Comparison of ENCODE assay signal across 9 cellular contexts in the genomic region with DNA sequence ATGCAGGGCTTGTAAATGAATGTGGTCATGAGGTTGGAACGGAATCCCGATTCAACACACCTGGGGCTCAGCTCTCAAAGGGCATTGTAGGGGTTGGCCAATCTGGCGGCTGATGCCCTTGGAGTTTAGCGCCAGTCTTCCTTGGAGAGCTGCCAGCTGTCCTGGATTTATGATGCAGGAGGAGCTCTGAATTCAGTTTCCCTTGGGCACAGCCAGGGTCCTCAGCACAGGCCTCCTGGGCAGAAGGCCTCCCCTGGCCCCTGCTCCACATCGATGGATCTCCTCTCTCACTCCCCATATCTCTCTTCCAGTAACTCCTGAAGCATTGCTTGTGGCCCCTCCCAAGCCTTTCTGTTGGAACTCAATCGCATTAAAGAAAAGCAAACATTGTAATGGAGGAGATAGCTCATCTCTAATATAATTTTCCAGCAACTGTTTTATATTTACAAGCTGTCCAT. TPM values are rescaled to one million over a fixed set of nuclear protein-coding genes. Genes with fewer than 3 reads are reported as not detected.
A peak's percentile ranks its signal among the peaks of the same experiment; 100 is the strongest.
DNase-seq lines count a peak whose midpoint lies in the region; ATAC-seq and TF ChIP-seq lines count a peak whose summit lies in the region.
"Had no signal": no experiment of that assay in that cellular context is flagged by ENCODE, and none has a peak within 500 bp of the region (broad histone marks: within the 10 kb centered on the region; RNA-seq: fewer than 3 reads in every experiment).

No MANE protein-coding gene starts in this region.

- POLR2A ChIA-PET in WTC11 (lab: Charles Lee), result interaction anchor here (0.5 to 0.6 kb wide), 2 partner anchors 22 to 201 kb away, joined by 3 read pairs; no protein-coding TSS in a partner anchor

- H3K36me3 ChIP-seq in DND-41 (ENCODE audit: insufficient read depth, low read length), result no peaks in the 10 kb centered on the region

- peaks cover 40% of the 10 kb centered on the region for H3K4me1 Mint-ChIP-seq in WTC11
- peaks cover 38% of the 10 kb centered on the region for H3K4me1 Mint-ChIP-seq in nephron

- no peak overlapping the region for H2AFZ ChIP-seq in DND-41 (ENCODE audit: low read depth, low read length)

- H3K4me1 ChIP-seq in DND-41 (ENCODE audit: insufficient read depth, low read length), result peaks cover 21% of the 10 kb centered on the region

- H3K4me2 ChIP-seq in DND-41 (ENCODE audit: insufficient read depth, low read length), result peak overlapping the region; percentile 84

- H3K36me3 Mint-ChIP-seq in WTC11 (no peaks in the 10 kb centered on the region), nephron (ENCODE audit: low read depth) (no peaks in the 10 kb centered on the region)

- DNase-seq in DND-41, result no peak
- DNase-seq in NCI-H2029 (lab: John Stamatoyannopoulos, UW), result peak; percentile 73
- no peak for DNase-seq in WTC11 (ENCODE audit: low spot score)
- DNase-seq in HUDEP-2 (lab: John Stamatoyannopoulos, UW; ENCODE audit: unreplicated experiment in 76 of 76), result no peak
- DNase-seq: stimulated activated CD4-positive, alpha-beta T cell treated with anti-CD3 and anti-CD28 coated beads, Interleukin-12 subunit alpha, Interleukin-12 subunit beta, amount 100 ng/mL, for 4 hours had no signal

- H3K4me3 ChIP-seq in DND-41 (ENCODE audit: low read depth in 1 of 2, low read length in 2 of 2), result no peak overlapping the region; a peak in 1 of 4 replicates

- peak overlapping the region; percentile 81 for H3K4me3 Mint-ChIP-seq in WTC11
- H3K4me3 Mint-ChIP-seq in nephron, result peak overlapping the region; percentile 85 to 89 (median 87)

- H3K27ac ChIP-seq in DND-41 (ENCODE audit: low read length), result no peak overlapping the region

- no peaks in the 10 kb centered on the region for H3K9me3 ChIP-seq in DND-41 (ENCODE audit: insufficient read depth, low read length, severe bottlenecking)

- peaks cover 19% of the 10 kb centered on the region for H3K27me3 ChIP-seq in DND-41 (ENCODE audit: insufficient read depth, low read length, poor library complexity)

- H3K79me2 ChIP-seq in DND-41 (ENCODE audit: insufficient read depth, low read length), result no peaks in the 10 kb centered on the region

- H3K9me3 Mint-ChIP-seq in WTC11, result no peaks in the 10 kb centered on the region
- H3K9me3 Mint-ChIP-seq in nephron, result no peaks in the 10 kb centered on the region

- no peak for TF ChIP-seq CTCF in DND-41 (IDR thresholded peaks at IDR 0.05; ENCODE audit: borderline replicate concordance, extremely low read depth, low read length, poor library complexity, severe bottlenecking)
- no peak for TF ChIP-seq CTCF in WTC11 (IDR thresholded peaks at IDR 0.05)
- no peak for TF ChIP-seq CTCF in nephron (IDR thresholded peaks at IDR 0.05; ENCODE audit: unreplicated experiment in 3 of 3)

- no peak for ATAC-seq in DND-41 (ENCODE audit: insufficient read depth, low read depth)
- no peak for ATAC-seq in WTC11
- ATAC-seq in GM18861 (IDR thresholded peaks at IDR 0.05; ENCODE audit: unreplicated experiment), result no peak
- no peak for ATAC-seq in GM19324 (IDR thresholded peaks at IDR 0.05; ENCODE audit: low FRiP score, unreplicated experiment)
- no peak for ATAC-seq in HG02970 (IDR thresholded peaks at IDR 0.05; ENCODE audit: low FRiP score, unreplicated experiment)

- CTCF ChIA-PET in WTC11 (lab: Charles Lee), result interaction anchor here (0.6 kb wide), 1 partner anchor 70 kb away, joined by 4 read pairs; no protein-coding TSS in a partner anchor

- H3K27ac Mint-ChIP-seq in WTC11 (no peak overlapping the region; the same call in 1 of the 2 replicates), nephron (peak overlapping the region; percentile 52 to 76 (median 54))

- no peak overlapping the region for H3K9ac ChIP-seq in DND-41 (ENCODE audit: low read depth, low read length)

- peaks cover 4% of the 10 kb centered on the region; the same call in 1 of the 2 replicates for H4K20me1 ChIP-seq in DND-41 (ENCODE audit: insufficient read depth, low read length)

- H3K27me3 Mint-ChIP-seq in WTC11 (ENCODE audit: low read depth) (peaks cover 23% of the 10 kb centered on the region), nephron (ENCODE audit: low read depth) (peaks cover 6% of the 10 kb centered on the region)

TF ChIP-seq in WTC11, 78 proteins besides CTCF, POLR2A, EP300 and RAD21 (continues in another document):
- TF ChIP-seq, protein P1, sequence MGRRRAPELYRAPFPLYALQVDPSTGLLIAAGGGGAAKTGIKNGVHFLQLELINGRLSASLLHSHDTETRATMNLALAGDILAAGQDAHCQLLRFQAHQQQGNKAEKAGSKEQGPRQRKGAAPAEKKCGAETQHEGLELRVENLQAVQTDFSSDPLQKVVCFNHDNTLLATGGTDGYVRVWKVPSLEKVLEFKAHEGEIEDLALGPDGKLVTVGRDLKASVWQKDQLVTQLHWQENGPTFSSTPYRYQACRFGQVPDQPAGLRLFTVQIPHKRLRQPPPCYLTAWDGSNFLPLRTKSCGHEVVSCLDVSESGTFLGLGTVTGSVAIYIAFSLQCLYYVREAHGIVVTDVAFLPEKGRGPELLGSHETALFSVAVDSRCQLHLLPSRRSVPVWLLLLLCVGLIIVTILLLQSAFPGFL (CRISPR knock-in tag; IDR thresholded peaks at IDR 0.05; ENCODE audit: borderline replicate concordance), result no peak
- TF ChIP-seq, protein P2, sequence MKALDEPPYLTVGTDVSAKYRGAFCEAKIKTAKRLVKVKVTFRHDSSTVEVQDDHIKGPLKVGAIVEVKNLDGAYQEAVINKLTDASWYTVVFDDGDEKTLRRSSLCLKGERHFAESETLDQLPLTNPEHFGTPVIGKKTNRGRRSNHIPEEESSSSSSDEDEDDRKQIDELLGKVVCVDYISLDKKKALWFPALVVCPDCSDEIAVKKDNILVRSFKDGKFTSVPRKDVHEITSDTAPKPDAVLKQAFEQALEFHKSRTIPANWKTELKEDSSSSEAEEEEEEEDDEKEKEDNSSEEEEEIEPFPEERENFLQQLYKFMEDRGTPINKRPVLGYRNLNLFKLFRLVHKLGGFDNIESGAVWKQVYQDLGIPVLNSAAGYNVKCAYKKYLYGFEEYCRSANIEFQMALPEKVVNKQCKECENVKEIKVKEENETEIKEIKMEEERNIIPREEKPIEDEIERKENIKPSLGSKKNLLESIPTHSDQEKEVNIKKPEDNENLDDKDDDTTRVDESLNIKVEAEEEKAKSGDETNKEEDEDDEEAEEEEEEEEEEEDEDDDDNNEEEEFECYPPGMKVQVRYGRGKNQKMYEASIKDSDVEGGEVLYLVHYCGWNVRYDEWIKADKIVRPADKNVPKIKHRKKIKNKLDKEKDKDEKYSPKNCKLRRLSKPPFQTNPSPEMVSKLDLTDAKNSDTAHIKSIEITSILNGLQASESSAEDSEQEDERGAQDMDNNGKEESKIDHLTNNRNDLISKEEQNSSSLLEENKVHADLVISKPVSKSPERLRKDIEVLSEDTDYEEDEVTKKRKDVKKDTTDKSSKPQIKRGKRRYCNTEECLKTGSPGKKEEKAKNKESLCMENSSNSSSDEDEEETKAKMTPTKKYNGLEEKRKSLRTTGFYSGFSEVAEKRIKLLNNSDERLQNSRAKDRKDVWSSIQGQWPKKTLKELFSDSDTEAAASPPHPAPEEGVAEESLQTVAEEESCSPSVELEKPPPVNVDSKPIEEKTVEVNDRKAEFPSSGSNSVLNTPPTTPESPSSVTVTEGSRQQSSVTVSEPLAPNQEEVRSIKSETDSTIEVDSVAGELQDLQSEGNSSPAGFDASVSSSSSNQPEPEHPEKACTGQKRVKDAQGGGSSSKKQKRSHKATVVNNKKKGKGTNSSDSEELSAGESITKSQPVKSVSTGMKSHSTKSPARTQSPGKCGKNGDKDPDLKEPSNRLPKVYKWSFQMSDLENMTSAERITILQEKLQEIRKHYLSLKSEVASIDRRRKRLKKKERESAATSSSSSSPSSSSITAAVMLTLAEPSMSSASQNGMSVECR (CRISPR knock-in tag; IDR thresholded peaks at IDR 0.05; ENCODE audit: borderline replicate concordance), result no peak
- TF ChIP-seq RORB (CRISPR knock-in tag; IDR thresholded peaks at IDR 0.05), result no peak
- TF ChIP-seq, protein P3, sequence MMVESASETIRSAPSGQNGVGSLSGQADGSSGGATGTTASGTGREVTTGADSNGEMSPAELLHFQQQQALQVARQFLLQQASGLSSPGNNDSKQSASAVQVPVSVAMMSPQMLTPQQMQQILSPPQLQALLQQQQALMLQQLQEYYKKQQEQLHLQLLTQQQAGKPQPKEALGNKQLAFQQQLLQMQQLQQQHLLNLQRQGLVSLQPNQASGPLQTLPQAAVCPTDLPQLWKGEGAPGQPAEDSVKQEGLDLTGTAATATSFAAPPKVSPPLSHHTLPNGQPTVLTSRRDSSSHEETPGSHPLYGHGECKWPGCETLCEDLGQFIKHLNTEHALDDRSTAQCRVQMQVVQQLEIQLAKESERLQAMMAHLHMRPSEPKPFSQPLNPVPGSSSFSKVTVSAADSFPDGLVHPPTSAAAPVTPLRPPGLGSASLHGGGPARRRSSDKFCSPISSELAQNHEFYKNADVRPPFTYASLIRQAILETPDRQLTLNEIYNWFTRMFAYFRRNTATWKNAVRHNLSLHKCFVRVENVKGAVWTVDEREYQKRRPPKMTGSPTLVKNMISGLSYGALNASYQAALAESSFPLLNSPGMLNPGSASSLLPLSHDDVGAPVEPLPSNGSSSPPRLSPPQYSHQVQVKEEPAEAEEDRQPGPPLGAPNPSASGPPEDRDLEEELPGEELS (CRISPR knock-in tag; IDR thresholded peaks at IDR 0.05), result no peak
- TF ChIP-seq, protein P4, sequence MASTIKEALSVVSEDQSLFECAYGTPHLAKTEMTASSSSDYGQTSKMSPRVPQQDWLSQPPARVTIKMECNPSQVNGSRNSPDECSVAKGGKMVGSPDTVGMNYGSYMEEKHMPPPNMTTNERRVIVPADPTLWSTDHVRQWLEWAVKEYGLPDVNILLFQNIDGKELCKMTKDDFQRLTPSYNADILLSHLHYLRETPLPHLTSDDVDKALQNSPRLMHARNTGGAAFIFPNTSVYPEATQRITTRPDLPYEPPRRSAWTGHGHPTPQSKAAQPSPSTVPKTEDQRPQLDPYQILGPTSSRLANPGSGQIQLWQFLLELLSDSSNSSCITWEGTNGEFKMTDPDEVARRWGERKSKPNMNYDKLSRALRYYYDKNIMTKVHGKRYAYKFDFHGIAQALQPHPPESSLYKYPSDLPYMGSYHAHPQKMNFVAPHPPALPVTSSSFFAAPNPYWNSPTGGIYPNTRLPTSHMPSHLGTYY (CRISPR knock-in tag; IDR thresholded peaks at IDR 0.05), result no peak
- no peak for TF ChIP-seq FOXK1 (CRISPR knock-in tag; IDR thresholded peaks at IDR 0.05)
- TF ChIP-seq NFE2L1 (CRISPR knock-in tag; IDR thresholded peaks at IDR 0.05), result no peak
- no peak for TF ChIP-seq FOXP1 (CRISPR knock-in tag; IDR thresholded peaks at IDR 0.05; ENCODE audit: borderline replicate concordance)
- TF ChIP-seq, protein P5, sequence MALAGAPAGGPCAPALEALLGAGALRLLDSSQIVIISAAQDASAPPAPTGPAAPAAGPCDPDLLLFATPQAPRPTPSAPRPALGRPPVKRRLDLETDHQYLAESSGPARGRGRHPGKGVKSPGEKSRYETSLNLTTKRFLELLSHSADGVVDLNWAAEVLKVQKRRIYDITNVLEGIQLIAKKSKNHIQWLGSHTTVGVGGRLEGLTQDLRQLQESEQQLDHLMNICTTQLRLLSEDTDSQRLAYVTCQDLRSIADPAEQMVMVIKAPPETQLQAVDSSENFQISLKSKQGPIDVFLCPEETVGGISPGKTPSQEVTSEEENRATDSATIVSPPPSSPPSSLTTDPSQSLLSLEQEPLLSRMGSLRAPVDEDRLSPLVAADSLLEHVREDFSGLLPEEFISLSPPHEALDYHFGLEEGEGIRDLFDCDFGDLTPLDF (CRISPR knock-in tag; IDR thresholded peaks at IDR 0.05), result no peak

RNA-seq across cellular contexts. Expression of a gene that starts 1.0 kb away (rescaled TPM):
- total RNA-seq in WTC11 (2021), result 11.8 to 13.2 TPM (median 12.5 TPM) in 3 replicates
